Comparison of ENCODE assay signal across 15 cellular contexts in genomic region chr22:46596032-46596441, GRCh38. TPM values are rescaled to one million over a fixed set of nuclear protein-coding genes. Genes with fewer than 3 reads are reported as not detected.
A peak's percentile ranks its signal among the peaks of the same experiment; 100 is the strongest.
DNase-seq lines count a peak whose midpoint lies in the region; ATAC-seq and TF ChIP-seq lines count a peak whose summit lies in the region.
"Had no signal": no experiment of that assay in that cellular context is flagged by ENCODE, and none has a peak within 500 bp of the region (broad histone marks: within the 10 kb centered on the region; RNA-seq: fewer than 3 reads in every experiment).

No MANE protein-coding gene starts in this region.

- peaks cover 41% of the 10 kb centered on the region for H3K4me1 Mint-ChIP-seq in activated naive CD4-positive, alpha-beta T cell treated with anti-CD3 and anti-CD28 coated beads, Interleukin-2, amount 10 ng/mL, durations not matched to agents 7 days and 5 days

- intact Hi-C loops in colonic mucosa (cut with DNase I) (no loop called here), right lobe of liver (cut with DNase I) (no loop called here), thyroid gland (cut with DNase I) (no loop called here)

- CTCF ChIA-PET in activated naive CD4-positive, alpha-beta T cell treated with anti-CD3 and anti-CD28 coated beads, Interleukin-2, amount 10 ng/mL, durations not matched to agents 7 days and 5 days (lab: Charles Lee) = no interaction called here

- peaks cover 22% of the 10 kb centered on the region for H3K27me3 Mint-ChIP-seq in activated naive CD4-positive, alpha-beta T cell treated with anti-CD3 and anti-CD28 coated beads, Interleukin-2, amount 10 ng/mL, durations not matched to agents 7 days and 5 days
- H3K27me3 Mint-ChIP-seq: naive thymus-derived CD8-positive, alpha-beta T cell had no signal

- no peaks in the 10 kb centered on the region for H3K9me3 Mint-ChIP-seq in activated naive CD4-positive, alpha-beta T cell treated with anti-CD3 and anti-CD28 coated beads, Interleukin-2, amount 10 ng/mL, durations not matched to agents 7 days and 5 days
- H3K9me3 Mint-ChIP-seq: CD8-positive, alpha-beta memory T cell; naive thymus-derived CD8-positive, alpha-beta T cell had no signal

- 4 to 10% methylated on average over 10 of the region's 10 CpGs for WGBS in GM23248 (ENCODE audit: low coverage in 1 of 2, low lambda C conversion rate in 2 of 2, missing lambda C conversion rate in 2 of 2), 2 experiments
- 40% methylated on average over 4 of the region's 10 CpGs for WGBS in right lobe of liver (ENCODE audit: insufficient coverage, low coverage, low lambda C conversion rate, missing lambda C conversion rate)
- WGBS in thyroid gland, 2 donors = 35 to 39% methylated on average over 7 to 10 of the region's 10 CpGs

- no peak overlapping the region for H3K9ac ChIP-seq in GM23248
- H3K9ac ChIP-seq in colonic mucosa (ENCODE audit: low read depth in 2 of 2, low read length in 2 of 2) = no peak overlapping the region

- no peak overlapping the region for H2AFZ ChIP-seq in GM23248

- H3K4me3 ChIP-seq in GM23248 = no peak overlapping the region
- no peak overlapping the region for H3K4me3 ChIP-seq in colonic mucosa
- H3K4me3 ChIP-seq in right lobe of liver = no peak overlapping the region
- H3K4me3 ChIP-seq in thyroid gland (replicated peaks in 1 of 3) = no peak overlapping the region

- no peak overlapping the region for H3K4me3 Mint-ChIP-seq in activated naive CD4-positive, alpha-beta T cell treated with anti-CD3 and anti-CD28 coated beads, Interleukin-2, amount 10 ng/mL, durations not matched to agents 7 days and 5 days
- H3K4me3 Mint-ChIP-seq: CD8-positive, alpha-beta memory T cell; naive thymus-derived CD8-positive, alpha-beta T cell had no signal

- H3K27ac ChIP-seq in GM23248 = no peak overlapping the region
- peak overlapping the region; percentile 7 for H3K27ac ChIP-seq in colonic mucosa
- no peak overlapping the region for H3K27ac ChIP-seq in right lobe of liver
- H3K27ac ChIP-seq in thyroid gland = peak overlapping the region; percentile 65 to 83 (median 81)
- H3K27ac ChIP-seq: epithelial cell of prostate had no signal

- peak in 1 of 4 donors; percentile 23 for ATAC-seq in right lobe of liver
- ATAC-seq in HG03342 (IDR thresholded peaks at IDR 0.05; ENCODE audit: unreplicated experiment) = no peak
- no peak for ATAC-seq in GM19397 (IDR thresholded peaks at IDR 0.05; ENCODE audit: unreplicated experiment)
- ATAC-seq: naive thymus-derived CD8-positive, alpha-beta T cell had no signal

- H4K20me1 ChIP-seq in GM23248 (ENCODE audit: insufficient read depth) = no peaks in the 10 kb centered on the region

- in situ Hi-C loops in GM23248 (cut with MboI) = no loop called here

- no peaks in the 10 kb centered on the region for H3K36me3 ChIP-seq in GM23248 (ENCODE audit: low read depth)
- no peaks in the 10 kb centered on the region for H3K36me3 ChIP-seq in colonic mucosa
- no peaks in the 10 kb centered on the region for H3K36me3 ChIP-seq in right lobe of liver
- H3K36me3 ChIP-seq in thyroid gland = no peaks in the 10 kb centered on the region

- peak; percentile 57 for DNase-seq in GM23248
- no peak for DNase-seq in colonic mucosa
- peak in 2 of 3 donors; percentile 20 to 53 for DNase-seq in right lobe of liver
- DNase-seq in thyroid gland = peak; percentile 94 to 95
- no peak for DNase-seq in middle frontal gyrus (ENCODE audit: extremely low spot score, low spot score)
- no peak for DNase-seq in activated naive CD4-positive, alpha-beta T cell treated with anti-CD3 and anti-CD28 coated beads, Interleukin-2, amount 10 ng/mL, durations not matched to agents 7 days and 5 days
- DNase-seq: activated CD4-positive, alpha-beta T cell treated with anti-CD3 and anti-CD28 coated beads, Interleukin-2, amount 50 U/mL, for 1 hour; activated effector memory CD4-positive, alpha-beta T cell treated with Interleukin-2 at 50 U/mL for 16 hours; CD8-positive, alpha-beta memory T cell; GOT3; naive thymus-derived CD8-positive, alpha-beta T cell; SIG-M5 had no signal

- TF ChIP-seq POLR2A in right lobe of liver (IDR thresholded peaks at IDR 0.05) (no peak), thyroid gland (IDR thresholded peaks at IDR 0.05) (no peak)

- H3K27me3 ChIP-seq in GM23248 (replicated peaks; ENCODE audit: insufficient read depth) (no peaks in the 10 kb centered on the region), colonic mucosa (no peaks in the 10 kb centered on the region), right lobe of liver (no peaks in the 10 kb centered on the region), thyroid gland (no peaks in the 10 kb centered on the region)

- TF ChIP-seq CTCF in colonic mucosa (IDR thresholded peaks at IDR 0.05) (no peak), right lobe of liver (IDR thresholded peaks at IDR 0.05) (no peak), thyroid gland (IDR thresholded peaks at IDR 0.05) (no peak)

- H3K9me3 ChIP-seq in GM23248 (ENCODE audit: low read depth) = no peaks in the 10 kb centered on the region
- no peaks in the 10 kb centered on the region for H3K9me3 ChIP-seq in colonic mucosa
- no peaks in the 10 kb centered on the region for H3K9me3 ChIP-seq in right lobe of liver
- H3K9me3 ChIP-seq in thyroid gland = no peaks in the 10 kb centered on the region

- peaks cover 12% of the 10 kb centered on the region for H3K4me1 ChIP-seq in GM23248 (ENCODE audit: insufficient read depth)
- H3K4me1 ChIP-seq in colonic mucosa = peaks cover 13% of the 10 kb centered on the region
- H3K4me1 ChIP-seq in right lobe of liver = no peaks in the 10 kb centered on the region
- peaks cover 73 to 81% of the 10 kb centered on the region in 2 donors for H3K4me1 ChIP-seq in thyroid gland

- no peak overlapping the region for H3K4me2 ChIP-seq in GM23248 (ENCODE audit: unreplicated experiment)

- 0 out of 2 replicates have a peak, but pooled peaks cover 6% of the 10 kb centered on the region for H3K79me2 ChIP-seq in GM23248 (ENCODE audit: insufficient read depth)

- no peaks in the 10 kb centered on the region for H3K9me2 ChIP-seq in GM23248 (ENCODE audit: insufficient read depth)

- H3K27ac Mint-ChIP-seq in activated naive CD4-positive, alpha-beta T cell treated with anti-CD3 and anti-CD28 coated beads, Interleukin-2, amount 10 ng/mL, durations not matched to agents 7 days and 5 days = no peak overlapping the region
- H3K27ac Mint-ChIP-seq: CD8-positive, alpha-beta memory T cell; naive thymus-derived CD8-positive, alpha-beta T cell had no signal

- no peaks in the 10 kb centered on the region for H3K36me3 Mint-ChIP-seq in activated naive CD4-positive, alpha-beta T cell treated with anti-CD3 and anti-CD28 coated beads, Interleukin-2, amount 10 ng/mL, durations not matched to agents 7 days and 5 days
- H3K36me3 Mint-ChIP-seq: CD8-positive, alpha-beta memory T cell; naive thymus-derived CD8-positive, alpha-beta T cell had no signal

- H3F3A ChIP-seq in GM23248 (ENCODE audit: insufficient read depth) = peaks cover 12% of the 10 kb centered on the region

RNA-seq across cellular contexts. Expression of gene GRAMD4, which starts 24.1 kb away (rescaled TPM):
- total RNA-seq in GM23248 (2014; rRNA removed; shearing (Covaris generic)) = 10.6 TPM in 2 replicates
- polyA plus RNA-seq in GM23248 (2016; fragmentation: Nextera tagmentation; extraction: Ambion mirVana) = 2.6 and 2.9 TPM in 2 replicates
- total RNA-seq in colonic mucosa (100 to 1,000 TPM; 118 to 141 TPM), right lobe of liver (10 to 100 TPM; 29.7 to 72.0 (median 34.8) TPM), thyroid gland (100 to 1,000 TPM in 1 of 4 donors, 10 to 100 TPM in 3; 33.5 to 193 (median 62.1) TPM)

RNA-seq across cellular contexts. Expression of gene CELSR1, which starts 58.6 kb away (rescaled TPM):
- total RNA-seq in GM23248 (2014; rRNA removed; shearing (Covaris generic)) = 0.38 and 0.54 TPM in 2 replicates
- 0.15 and 0.23 TPM in 2 replicates for polyA plus RNA-seq in GM23248 (2016; fragmentation: Nextera tagmentation; extraction: Ambion mirVana)
- total RNA-seq in colonic mucosa (1 to 10 TPM; 2.7 to 7.8 TPM), right lobe of liver (1 to 10 TPM; 2.9 to 8.2 (median 5.0) TPM), thyroid gland (10 to 100 TPM; 18.4 to 56.0 (median 31.0) TPM)

Comparison
In these comparisons a context has a peak if more than half of its experiments do, and no peak if none do; other contexts are left out.
1. DNase-seq: peak in GM23248 (single experiment), right lobe of liver (2 of 3) and thyroid gland (2 of 2); none in colonic mucosa (single experiment), middle frontal gyrus (single experiment) and activated naive CD4-positive, alpha-beta T cell treated with anti-CD3 and anti-CD28 coated beads, Interleukin-2, amount 10 ng/mL, durations not matched to agents 7 days and 5 days (single experiment).
2. H3K27ac ChIP-seq: peak in colonic mucosa (single experiment) and thyroid gland (3 of 3); none in GM23248 (single experiment) and right lobe of liver (0 of 3).